Comparison of ENCODE assay signal across 9 cellular contexts in the genomic region with DNA sequence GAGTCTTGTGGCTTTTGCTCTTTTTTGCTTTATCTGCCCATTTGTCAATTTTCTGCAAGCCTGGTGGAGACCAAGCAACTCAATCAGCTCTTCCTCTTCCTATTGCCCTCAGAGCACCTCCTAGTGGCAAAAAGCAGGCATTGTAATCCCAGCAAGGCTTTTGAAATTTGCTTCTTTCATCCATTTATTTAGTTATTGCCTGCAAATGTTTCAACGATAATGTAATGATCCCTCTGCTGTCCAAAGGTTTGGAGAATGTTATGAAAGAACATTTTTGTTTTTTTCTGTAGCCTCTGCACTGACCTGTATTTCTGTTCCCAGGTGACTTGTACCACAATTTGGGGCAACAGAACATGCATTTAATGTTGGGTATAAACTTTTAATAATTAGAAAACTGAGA.
DNase-seq lines count a peak whose midpoint lies in the region; ATAC-seq and TF ChIP-seq lines count a peak whose summit lies in the region.
"Had no signal": no experiment of that assay in that cellular context is flagged by ENCODE, and none has a peak within 500 bp of the region (broad histone marks: within the 10 kb centered on the region; RNA-seq: fewer than 3 reads in every experiment).

No MANE protein-coding gene starts in this region.

- POLR2A ChIA-PET in HCT116 (lab: Charles Lee): no interaction called here

- CTCF ChIA-PET in activated naive CD4-positive, alpha-beta T cell treated with anti-CD3 and anti-CD28 coated beads for 36 hours (lab: Charles Lee): interaction anchor here (0.7 to 1.9 kb wide), 6 partner anchors 8 to 254 kb away, joined by 3 to 9 read pairs (median 4); no protein-coding TSS in a partner anchor
- CTCF ChIA-PET in HCT116 (lab: Charles Lee): interaction anchor here (1.1 to 1.3 kb wide), 2 partner anchors 61 to 94 kb away, joined by 3 to 4 read pairs; no protein-coding TSS in a partner anchor

- no TSS peak for BruUV-seq in HCT116 (replicated peaks; lab: Mats Ljungman, UMichigan)

- peak; percentile 55; the same call in 1 of the 2 replicates for ATAC-seq in HCT116
- peak; percentile 50 for ATAC-seq in stimulated activated effector memory CD8-positive, alpha-beta T cell treated with anti-CD3 and anti-CD28 coated beads, Interleukin-12 subunit alpha, Interleukin-12 subunit beta, amount 100 ng/mL, for 72 hours

- no peak overlapping the region for H3K27ac ChIP-seq in HCT116 (ENCODE audit: low read depth, low read length)
- H3K27ac ChIP-seq in Peyer's patch: no peak overlapping the region
- no peak overlapping the region for H3K27ac ChIP-seq in esophagus squamous epithelium

- H3K4me3 ChIP-seq in HCT116 (replicated peaks in 1 of 2; ENCODE audit: low read depth in 1 of 2, low read length in 2 of 2) (no peak overlapping the region), Peyer's patch (no peak overlapping the region), esophagus squamous epithelium (no peak overlapping the region)

- TF ChIP-seq CTCF in HCT116 (IDR thresholded peaks at IDR 0.05 in 2 of 3, conservative IDR thresholded peaks at IDR 0.05 in 1 of 3; ENCODE audit: borderline replicate concordance in 1 of 3, insufficient read depth in 1 of 3, low read depth in 2 of 3, low read length in 2 of 3) (peak; percentile 15 to 83 (median 82); a peak in 5 of 6 replicates), Peyer's patch (IDR thresholded peaks at IDR 0.05) (peak; percentile 14 to 61 (median 44)), esophagus squamous epithelium (IDR thresholded peaks at IDR 0.05) (peak in 5 of 6 experiments; percentile 44 to 82 (median 66))

- H3K79me2 ChIP-seq in HCT116 (ENCODE audit: insufficient read depth, low read length): no peaks in the 10 kb centered on the region

- H3K9me3 ChIP-seq in HCT116 (ENCODE audit: control insufficient read depth in 1 of 2, insufficient read depth in 1 of 2, low read depth in 1 of 2, low read length in 2 of 2) (no peaks in the 10 kb centered on the region), Peyer's patch (no peaks in the 10 kb centered on the region), esophagus squamous epithelium (no peaks in the 10 kb centered on the region)

- H2AFZ ChIP-seq in HCT116 (ENCODE audit: low read depth, low read length, poor library complexity, severe bottlenecking): no peak overlapping the region

- H3K9me2 ChIP-seq in HCT116 (ENCODE audit: insufficient read depth): no peaks in the 10 kb centered on the region

- TF ChIP-seq POLR2A in HCT116 (IDR thresholded peaks at IDR 0.05; ENCODE audit: borderline replicate concordance, extremely low read depth, insufficient read depth, insufficient read length) (no peak), Peyer's patch (IDR thresholded peaks at IDR 0.05) (no peak), esophagus squamous epithelium (IDR thresholded peaks at IDR 0.05) (no peak)

- RAD21 ChIA-PET in HCT116 (lab: Charles Lee; ENCODE audit: low non-redundant PET in 1 of 2, low total read pairs in 2 of 2, uncharacterized antibody in 2 of 2, unreplicated experiment in 2 of 2): no interaction called here

- H3K36me3 Mint-ChIP-seq in activated naive CD4-positive, alpha-beta T cell treated with anti-CD3 and anti-CD28 coated beads for 36 hours (ENCODE audit: low read depth): no peaks in the 10 kb centered on the region
- H3K36me3 Mint-ChIP-seq in stimulated activated effector memory CD8-positive, alpha-beta T cell treated with anti-CD3 and anti-CD28 coated beads, Interleukin-12 subunit alpha, Interleukin-12 subunit beta, amount 100 ng/mL, for 72 hours: no peaks in the 10 kb centered on the region

- WGBS in esophagus squamous epithelium, 2 donors: 26 to 48% methylated on average over 1 of the region's 1 CpG

- no peaks in the 10 kb centered on the region for H3K9me3 Mint-ChIP-seq in activated naive CD4-positive, alpha-beta T cell treated with anti-CD3 and anti-CD28 coated beads for 36 hours
- H3K9me3 Mint-ChIP-seq in stimulated activated effector memory CD8-positive, alpha-beta T cell treated with anti-CD3 and anti-CD28 coated beads, Interleukin-12 subunit alpha, Interleukin-12 subunit beta, amount 100 ng/mL, for 72 hours: no peaks in the 10 kb centered on the region
- H3K9me3 Mint-ChIP-seq: dendritic cell treated with granulocyte-macrophage colony-stimulating factor and Interleukin-4, amounts not matched to agents 40 ng/mL and 50 ng/mL, for 4 days had no signal

- H3K4me2 ChIP-seq in HCT116 (ENCODE audit: low read length): no peak overlapping the region

- no peaks in the 10 kb centered on the region for H3K36me3 ChIP-seq in HCT116 (ENCODE audit: control insufficient read depth in 1 of 2, insufficient read depth in 2 of 2, low read length in 2 of 2)
- H3K36me3 ChIP-seq in Peyer's patch: no peaks in the 10 kb centered on the region
- no peaks in the 10 kb centered on the region for H3K36me3 ChIP-seq in esophagus squamous epithelium

- DNase-seq in activated naive CD4-positive, alpha-beta T cell treated with anti-CD3 and anti-CD28 coated beads for 36 hours: peak; percentile 49
- DNase-seq in activated naive CD4-positive, alpha-beta T cell (lab: John Stamatoyannopoulos, UW): no peak
- DNase-seq in HCT116 (ENCODE audit: low read depth, low spot score): peak; percentile 18
- no peak for DNase-seq in Peyer's patch
- no peak for DNase-seq in esophagus squamous epithelium (lab: John Stamatoyannopoulos, UW)
- no peak for DNase-seq in stimulated activated effector memory CD8-positive, alpha-beta T cell treated with anti-CD3 and anti-CD28 coated beads, Interleukin-12 subunit alpha, Interleukin-12 subunit beta, amount 100 ng/mL, for 72 hours (ENCODE audit: low spot score in 2 of 2)
- no peak for DNase-seq in activated CD4-positive, CD25-positive, alpha-beta regulatory T cell (lab: John Stamatoyannopoulos, UW)
- DNase-seq in NCI-H1436 (lab: John Stamatoyannopoulos, UW): no peak

- no peak overlapping the region for H3K4me3 Mint-ChIP-seq in activated naive CD4-positive, alpha-beta T cell treated with anti-CD3 and anti-CD28 coated beads for 36 hours
- H3K4me3 Mint-ChIP-seq in stimulated activated effector memory CD8-positive, alpha-beta T cell treated with anti-CD3 and anti-CD28 coated beads, Interleukin-12 subunit alpha, Interleukin-12 subunit beta, amount 100 ng/mL, for 72 hours: no peak overlapping the region
- H3K4me3 Mint-ChIP-seq: dendritic cell treated with granulocyte-macrophage colony-stimulating factor and Interleukin-4, amounts not matched to agents 40 ng/mL and 50 ng/mL, for 4 days had no signal

- H3K27ac Mint-ChIP-seq in activated naive CD4-positive, alpha-beta T cell treated with anti-CD3 and anti-CD28 coated beads for 36 hours: no peak overlapping the region
- H3K27ac Mint-ChIP-seq in stimulated activated effector memory CD8-positive, alpha-beta T cell treated with anti-CD3 and anti-CD28 coated beads, Interleukin-12 subunit alpha, Interleukin-12 subunit beta, amount 100 ng/mL, for 72 hours: no peak overlapping the region
- H3K27ac Mint-ChIP-seq: dendritic cell treated with granulocyte-macrophage colony-stimulating factor and Interleukin-4, amounts not matched to agents 40 ng/mL and 50 ng/mL, for 4 days had no signal

- H3K4me1 ChIP-seq in HCT116 (ENCODE audit: control insufficient read depth in 1 of 2, insufficient read depth in 2 of 2, low read length in 2 of 2): no peaks in the 10 kb centered on the region
- no peaks in the 10 kb centered on the region for H3K4me1 ChIP-seq in Peyer's patch
- no peaks in the 10 kb centered on the region for H3K4me1 ChIP-seq in esophagus squamous epithelium

- H3K4me1 Mint-ChIP-seq in activated naive CD4-positive, alpha-beta T cell treated with anti-CD3 and anti-CD28 coated beads for 36 hours (ENCODE audit: low read depth): no peaks in the 10 kb centered on the region
- no peaks in the 10 kb centered on the region for H3K4me1 Mint-ChIP-seq in stimulated activated effector memory CD8-positive, alpha-beta T cell treated with anti-CD3 and anti-CD28 coated beads, Interleukin-12 subunit alpha, Interleukin-12 subunit beta, amount 100 ng/mL, for 72 hours

- no peak overlapping the region for H3K9ac ChIP-seq in HCT116 (ENCODE audit: low read length)

- intact Hi-C loops in activated naive CD4-positive, alpha-beta T cell treated with anti-CD3 and anti-CD28 coated beads for 36 hours (cut with micrococcal nuclease): loop anchor here (1.0 to 5.0 kb wide), 5 partner anchors 72 to 440 kb away; partner anchors contain the start of genes ATP5PF and GABPA
- intact Hi-C loops in HCT116 (cut with micrococcal nuclease) (loop anchor here (1.0 kb wide), 1 partner anchor 254 kb away; no protein-coding TSS in a partner anchor), esophagus squamous epithelium (cut with DNase I) (no loop called here)

- no peaks in the 10 kb centered on the region for H3K27me3 Mint-ChIP-seq in activated naive CD4-positive, alpha-beta T cell treated with anti-CD3 and anti-CD28 coated beads for 36 hours (ENCODE audit: low read depth)
- H3K27me3 Mint-ChIP-seq: dendritic cell treated with granulocyte-macrophage colony-stimulating factor and Interleukin-4, amounts not matched to agents 40 ng/mL and 50 ng/mL, for 4 days had no signal

- H3K27me3 ChIP-seq in HCT116 (ENCODE audit: insufficient read depth, low read length) (0 out of 2 replicates have a peak, but pooled peaks cover 3% of the 10 kb centered on the region), Peyer's patch (no peaks in the 10 kb centered on the region), esophagus squamous epithelium (no peaks in the 10 kb centered on the region)

- no peaks in the 10 kb centered on the region; the same call in 1 of the 2 replicates for H4K20me1 ChIP-seq in HCT116 (ENCODE audit: insufficient read depth)

- TF ChIP-seq RAD21 in HCT116 (IDR thresholded peaks at IDR 0.05; ENCODE audit: low read depth): peak; percentile 25; the same call in 1 of the 2 replicates

TF ChIP-seq in HCT116, 20 proteins besides CTCF, POLR2A, EP300 and RAD21 (continues in another document):
- TF ChIP-seq ZBTB33 (IDR thresholded peaks at IDR 0.05; ENCODE audit: extremely low read depth, insufficient replicate concordance, low read length) (no peak), POLR2AphosphoS5 (IDR thresholded peaks at IDR 0.05; ENCODE audit: low read depth, low read length) (no peak), EGR1 (IDR thresholded peaks at IDR 0.05; ENCODE audit: low read depth) (no peak), JUND (IDR thresholded peaks at IDR 0.05) (no peak)

Comparison
In these comparisons a context has a peak if more than half of its experiments do, and no peak if none do; other contexts are left out.
1. DNase-seq: peak in activated naive CD4-positive, alpha-beta T cell treated with anti-CD3 and anti-CD28 coated beads for 36 hours (single experiment) and HCT116 (single experiment); none in activated naive CD4-positive, alpha-beta T cell (0 of 4), Peyer's patch (0 of 3), esophagus squamous epithelium (single experiment), stimulated activated effector memory CD8-positive, alpha-beta T cell treated with anti-CD3 and anti-CD28 coated beads, Interleukin-12 subunit alpha, Interleukin-12 subunit beta, amount 100 ng/mL, for 72 hours (0 of 2), activated CD4-positive, CD25-positive, alpha-beta regulatory T cell (0 of 4) and NCI-H1436 (single experiment).
2. Peak in every context shown above with its lines, with median percentiles within 50 percentile points of each other: CTCF ChIP-seq.